In the genomic region with DNA sequence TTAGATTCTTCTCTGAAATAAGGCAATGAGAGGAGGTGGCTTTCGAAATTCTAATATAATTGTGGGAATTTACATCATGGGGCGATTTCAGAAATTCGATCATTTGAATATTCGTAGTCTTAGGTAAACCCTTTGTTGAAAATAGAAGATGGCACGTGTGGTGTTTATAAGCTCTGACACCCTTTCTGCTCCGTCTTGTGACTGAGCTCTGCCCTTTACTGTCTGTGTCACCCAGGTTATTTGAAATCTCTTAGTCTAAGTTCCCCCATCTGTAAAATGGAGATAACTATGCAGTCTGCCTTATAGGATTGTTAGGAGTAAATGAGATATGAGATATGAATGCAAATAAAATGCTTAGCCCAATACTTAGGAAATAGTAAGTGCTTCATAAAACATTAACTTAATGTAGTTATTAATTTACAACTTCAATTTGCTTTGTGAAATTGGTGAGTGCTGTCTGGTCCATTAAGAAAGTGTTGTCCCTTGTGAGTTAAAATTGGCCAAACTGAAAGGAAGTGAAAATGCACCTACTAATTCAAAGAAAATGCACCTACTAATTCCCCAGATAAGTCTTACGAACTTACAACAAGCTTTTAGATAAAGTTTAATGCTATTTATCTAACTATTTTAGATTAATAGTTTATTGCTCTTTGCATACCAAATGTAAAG, we compare ENCODE assay signal across 8 cellular contexts. TPM values are rescaled to one million over a fixed set of nuclear protein-coding genes. Genes with fewer than 3 reads are reported as not detected.
A peak's percentile ranks its signal among the peaks of the same experiment; 100 is the strongest.
DNase-seq lines count a peak whose midpoint lies in the region; ATAC-seq, FAIRE-seq and TF ChIP-seq lines count a peak whose summit lies in the region.

No MANE protein-coding gene starts in this region.

- no peaks in the 10 kb centered on the region for H3K36me3 ChIP-seq in K562 (ENCODE audit: control insufficient read depth, insufficient read depth, low read length)

- intact Hi-C loops in K562 (cut with micrococcal nuclease) (no loop called here), natural killer cell (cut with micrococcal nuclease) (no loop called here), left cardiac atrium (cut with DNase I) (loop anchor here in 1 of 2 donors (10.0 kb wide), 1 partner anchor 321 kb away; no protein-coding TSS in a partner anchor)

- TF ChIP-seq CTCF in GM10266 (IDR thresholded peaks at IDR 0.05; ENCODE audit: control insufficient read depth, insufficient read depth, low read depth, missing control alignments): no peak
- no peak for TF ChIP-seq CTCF in K562 (IDR thresholded peaks at IDR 0.05 in 2 of 3, conservative IDR thresholded peaks at IDR 0.05 in 1 of 3; ENCODE audit: insufficient read depth in 2 of 3, low read depth in 1 of 3, low read length in 3 of 3)
- no peak for TF ChIP-seq CTCF in natural killer cell (IDR thresholded peaks at IDR 0.05)

- H3K27me3 Mint-ChIP-seq in natural killer cell (ENCODE audit: low read depth in 2 of 2): peaks cover 45 to 58% of the 10 kb centered on the region in 2 donors

- H2AFZ ChIP-seq in K562 (ENCODE audit: low read depth, low read length): no peak overlapping the region

- TF ChIP-seq POLR2A in K562 (conservative IDR thresholded peaks at IDR 0.05): no peak

- DNase-seq in GM10266 (ENCODE audit: extremely low spot score) (peak; percentile 55), K562 (ENCODE audit: extremely low read depth in 1 of 4, low spot score in 3 of 4) (no peak), natural killer cell (no peak), NCI-H1048 (lab: John Stamatoyannopoulos, UW) (no peak), left cardiac atrium (no peak)
- no peak for DNase-seq in activated CD4-positive, CD25-positive, alpha-beta regulatory T cell treated with anti-CD3 and anti-CD28 coated beads, Interleukin-2, amount 50 U/mL, for 72 hours

- H3K79me2 ChIP-seq in K562 (ENCODE audit: control insufficient read depth, insufficient read depth, low read length): no peaks in the 10 kb centered on the region

- ATAC-seq in HG03378 (IDR thresholded peaks at IDR 0.05; ENCODE audit: unreplicated experiment) (peak; percentile 35), K562 (no peak), natural killer cell (no peak), GM18498 (IDR thresholded peaks at IDR 0.05; ENCODE audit: unreplicated experiment) (no peak), left cardiac atrium (no peak)

- no peak for TF ChIP-seq EP300 in K562 (IDR thresholded peaks at IDR 0.05; ENCODE audit: low read length)

- WGBS in K562 (ENCODE audit: insufficient coverage, low coverage, missing lambda C conversion rate): 7% methylated on average over 7 of the region's 7 CpGs

- TSS peak; percentile 64 for BruUV-seq in K562 (replicated peaks; lab: Mats Ljungman, UMichigan)

- POLR2A ChIA-PET in K562 (lab: Yijun Ruan, JAX): interaction anchor here (1.1 kb wide), 1 partner anchor 9 kb away, joined by 3 read pairs; no protein-coding TSS in a partner anchor

- no peaks in the 10 kb centered on the region for H3K9me3 Mint-ChIP-seq in natural killer cell

- no peak overlapping the region for H3K27ac ChIP-seq in K562 (ENCODE audit: extremely low read depth, low read depth, low read length)

- H3K27ac Mint-ChIP-seq in natural killer cell: peak overlapping the region in 1 of 2 donors; percentile 32

- in situ Hi-C loops in K562 (cut with MboI): no loop called here

- peak overlapping the region; percentile 98 for H3K4me3 Mint-ChIP-seq in natural killer cell

- no peaks in the 10 kb centered on the region for H3K36me3 Mint-ChIP-seq in natural killer cell

- H3K4me1 Mint-ChIP-seq in natural killer cell: peaks cover 14 to 16% of the 10 kb centered on the region in 2 donors

- peaks cover 25 to 27% of the 10 kb centered on the region in 2 experiments for H3K27me3 ChIP-seq in K562 (ENCODE audit: control insufficient read depth in 2 of 2, insufficient read depth in 2 of 2, low read length in 2 of 2)

- H3K4me1 ChIP-seq in K562 (replicated peaks in 1 of 2; ENCODE audit: control insufficient read depth in 2 of 2, insufficient read depth in 2 of 2, low read length in 2 of 2): peaks cover 11 to 13% of the 10 kb centered on the region in 2 experiments; a peak in 3 of 5 replicates

- no peak for FAIRE-seq in K562 (lab: Jason Lieb, UNC)

- no peak for TF ChIP-seq RAD21 in K562 (CRISPR knock-in tag; conservative IDR thresholded peaks at IDR 0.05 in 1 of 2, IDR thresholded peaks at IDR 0.05 in 1 of 2)

- H4K20me1 ChIP-seq in K562 (replicated peaks; ENCODE audit: control insufficient read depth, insufficient read depth, low read length): no peaks in the 10 kb centered on the region

- CTCF ChIA-PET in K562 (lab: Yijun Ruan, JAX; ENCODE audit: low intra/inter-chr PET ratio): no interaction called here

- no peaks in the 10 kb centered on the region for H3K9me1 ChIP-seq in K562 (ENCODE audit: control insufficient read depth, insufficient read depth, low read length)

- no peak overlapping the region for H3K4me3 ChIP-seq in K562

- no peaks in the 10 kb centered on the region for H3K9me3 ChIP-seq in K562 (replicated peaks; ENCODE audit: control insufficient read depth, insufficient read depth, low read depth, low read length)

- no peak overlapping the region for H3K9ac ChIP-seq in K562 (ENCODE audit: insufficient read depth in 1 of 2, low read depth in 2 of 2, low read length in 2 of 2)

- H3K4me2 ChIP-seq in K562 (ENCODE audit: insufficient read depth, low read length): no peak overlapping the region

TF ChIP-seq in K562, 482 proteins besides CTCF, POLR2A, EP300 and RAD21 (continues in another document):
- TF ChIP-seq CBX3 (IDR thresholded peaks at IDR 0.05; ENCODE audit: borderline replicate concordance in 1 of 2, low read length in 2 of 2) (no peak), ZNF217 (CRISPR knock-in tag; IDR thresholded peaks at IDR 0.05) (no peak), CBX8 (IDR thresholded peaks at IDR 0.05; ENCODE audit: borderline replicate concordance, extremely low read depth, low read depth, low read length, poor library complexity, severe bottlenecking) (peak; percentile 33)
- TF ChIP-seq, protein P1, sequence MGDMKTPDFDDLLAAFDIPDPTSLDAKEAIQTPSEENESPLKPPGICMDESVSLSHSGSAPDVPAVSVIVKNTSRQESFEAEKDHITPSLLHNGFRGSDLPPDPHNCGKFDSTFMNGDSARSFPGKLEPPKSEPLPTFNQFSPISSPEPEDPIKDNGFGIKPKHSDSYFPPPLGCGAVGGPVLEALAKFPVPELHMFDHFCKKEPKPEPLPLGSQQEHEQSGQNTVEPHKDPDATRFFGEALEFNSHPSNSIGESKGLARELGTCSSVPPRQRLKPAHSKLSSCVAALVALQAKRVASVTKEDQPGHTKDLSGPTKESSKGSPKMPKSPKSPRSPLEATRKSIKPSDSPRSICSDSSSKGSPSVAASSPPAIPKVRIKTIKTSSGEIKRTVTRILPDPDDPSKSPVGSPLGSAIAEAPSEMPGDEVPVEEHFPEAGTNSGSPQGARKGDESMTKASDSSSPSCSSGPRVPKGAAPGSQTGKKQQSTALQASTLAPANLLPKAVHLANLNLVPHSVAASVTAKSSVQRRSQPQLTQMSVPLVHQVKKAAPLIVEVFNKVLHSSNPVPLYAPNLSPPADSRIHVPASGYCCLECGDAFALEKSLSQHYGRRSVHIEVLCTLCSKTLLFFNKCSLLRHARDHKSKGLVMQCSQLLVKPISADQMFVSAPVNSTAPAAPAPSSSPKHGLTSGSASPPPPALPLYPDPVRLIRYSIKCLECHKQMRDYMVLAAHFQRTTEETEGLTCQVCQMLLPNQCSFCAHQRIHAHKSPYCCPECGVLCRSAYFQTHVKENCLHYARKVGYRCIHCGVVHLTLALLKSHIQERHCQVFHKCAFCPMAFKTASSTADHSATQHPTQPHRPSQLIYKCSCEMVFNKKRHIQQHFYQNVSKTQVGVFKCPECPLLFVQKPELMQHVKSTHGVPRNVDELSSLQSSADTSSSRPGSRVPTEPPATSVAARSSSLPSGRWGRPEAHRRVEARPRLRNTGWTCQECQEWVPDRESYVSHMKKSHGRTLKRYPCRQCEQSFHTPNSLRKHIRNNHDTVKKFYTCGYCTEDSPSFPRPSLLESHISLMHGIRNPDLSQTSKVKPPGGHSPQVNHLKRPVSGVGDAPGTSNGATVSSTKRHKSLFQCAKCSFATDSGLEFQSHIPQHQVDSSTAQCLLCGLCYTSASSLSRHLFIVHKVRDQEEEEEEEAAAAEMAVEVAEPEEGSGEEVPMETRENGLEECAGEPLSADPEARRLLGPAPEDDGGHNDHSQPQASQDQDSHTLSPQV (IDR thresholded peaks at IDR 0.05): no peak

RNA-seq across cellular contexts. Expression of gene BMAL2, which starts 1.6 kb away (rescaled TPM):
- not detected in 2 replicates for total RNA-seq in K562 (2011; cell fraction: chromatin; rRNA removed; ENCODE audit: low replicate concordance)
- not detected in 2 replicates for total RNA-seq in K562 (2011; cell fraction: nucleolus; rRNA removed)
- 0.23 TPM in 1 of 2 replicates, not detected in the other for total RNA-seq in K562 (2011; cell fraction: nucleoplasm; rRNA removed)
- 0.16 and 0.50 TPM in 2 replicates for total RNA-seq in K562 (2014; rRNA removed)
- 0.62 and 0.70 TPM in 2 replicates for total RNA-seq in K562 (2014; rRNA removed; fragmentation: Illumina TruSeq; extraction: Trizol)
- total RNA-seq in K562 (2015; rRNA removed; fragmentation: Illumina TruSeq; extraction: Trizol): 0.45 and 0.72 TPM in 2 replicates
- total RNA-seq in K562 (2021): 0.38 and 0.60 TPM in 2 replicates
- 0.16 and 1.1 TPM in 2 replicates for polyA plus RNA-seq in K562 (2011; rRNA removed)
- 0.04 TPM in 2 replicates for polyA plus RNA-seq in K562 (2011; cell fraction: cytosol; rRNA removed)
- polyA plus RNA-seq in K562 (2011; cell fraction: nucleus; rRNA removed): 0.07 and 0.11 TPM in 2 replicates
- 0.35 and 0.36 TPM in 2 replicates for polyA plus RNA-seq in K562 (2012)
- polyA plus RNA-seq in K562 (2014; fragmentation: Illumina TruSeq; extraction: Trizol): 0.40 and 0.42 TPM in 2 replicates
- polyA plus RNA-seq in K562 (2014; fragmentation: Nextera tagmentation; extraction: Ambion mirVana): under 1 TPM; 0.01 to 0.04 TPM
- polyA plus RNA-seq in K562 (2014; rRNA removed): 0.13 and 0.17 TPM in 2 replicates
- polyA minus RNA-seq in K562 (2011; rRNA and poly(A)+ RNA removed): 0.30 and 0.74 TPM in 2 replicates
- 1.5 TPM in 1 of 2 replicates, not detected in the other for polyA minus RNA-seq in K562 (2011; cell fraction: cytosol; rRNA and poly(A)+ RNA removed)
- 0.13 TPM in 1 of 2 replicates, not detected in the other for polyA minus RNA-seq in K562 (2011; cell fraction: nucleus; rRNA and poly(A)+ RNA removed)
- total RNA-seq in natural killer cell: under 1 TPM; 0.16 to 0.33 (median 0.19) TPM
- total RNA-seq in left cardiac atrium: 1 to 10 TPM; 1.3 to 4.8 TPM
